ENCODE assay signal across 1 cellular context in genomic region chr11:78188012-78188808, GRCh38.
TF ChIP-seq lines count a peak whose summit lies in the region.

A gene with protein sequence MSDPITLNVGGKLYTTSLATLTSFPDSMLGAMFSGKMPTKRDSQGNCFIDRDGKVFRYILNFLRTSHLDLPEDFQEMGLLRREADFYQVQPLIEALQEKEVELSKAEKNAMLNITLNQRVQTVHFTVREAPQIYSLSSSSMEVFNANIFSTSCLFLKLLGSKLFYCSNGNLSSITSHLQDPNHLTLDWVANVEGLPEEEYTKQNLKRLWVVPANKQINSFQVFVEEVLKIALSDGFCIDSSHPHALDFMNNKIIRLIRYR (minus strand): TSS chr11:78188626. CDS start chr11:78174554, 14,072 bp downstream.

TF ChIP-seq in GM12878, 131 proteins besides CTCF, POLR2A, EP300 and RAD21 (continued from another document):
- TF ChIP-seq ZNF687 (IDR thresholded peaks at IDR 0.05): no peak
- peak; percentile 86 for TF ChIP-seq SP1 (IDR thresholded peaks at IDR 0.05; ENCODE audit: low read depth, low read length)
- no peak for TF ChIP-seq CBX5 (IDR thresholded peaks at IDR 0.05; ENCODE audit: low read depth)
- TF ChIP-seq, protein P1, sequence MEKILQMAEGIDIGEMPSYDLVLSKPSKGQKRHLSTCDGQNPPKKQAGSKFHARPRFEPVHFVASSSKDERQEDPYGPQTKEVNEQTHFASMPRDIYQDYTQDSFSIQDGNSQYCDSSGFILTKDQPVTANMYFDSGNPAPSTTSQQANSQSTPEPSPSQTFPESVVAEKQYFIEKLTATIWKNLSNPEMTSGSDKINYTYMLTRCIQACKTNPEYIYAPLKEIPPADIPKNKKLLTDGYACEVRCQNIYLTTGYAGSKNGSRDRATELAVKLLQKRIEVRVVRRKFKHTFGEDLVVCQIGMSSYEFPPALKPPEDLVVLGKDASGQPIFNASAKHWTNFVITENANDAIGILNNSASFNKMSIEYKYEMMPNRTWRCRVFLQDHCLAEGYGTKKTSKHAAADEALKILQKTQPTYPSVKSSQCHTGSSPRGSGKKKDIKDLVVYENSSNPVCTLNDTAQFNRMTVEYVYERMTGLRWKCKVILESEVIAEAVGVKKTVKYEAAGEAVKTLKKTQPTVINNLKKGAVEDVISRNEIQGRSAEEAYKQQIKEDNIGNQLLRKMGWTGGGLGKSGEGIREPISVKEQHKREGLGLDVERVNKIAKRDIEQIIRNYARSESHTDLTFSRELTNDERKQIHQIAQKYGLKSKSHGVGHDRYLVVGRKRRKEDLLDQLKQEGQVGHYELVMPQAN (conservative IDR thresholded peaks at IDR 0.05): peak; percentile 80
- no peak for TF ChIP-seq JUND (IDR thresholded peaks at IDR 0.05; ENCODE audit: low read depth, low read length)
- peak; percentile 93 for TF ChIP-seq SIX5 (IDR thresholded peaks at IDR 0.05; ENCODE audit: low read depth, low read length, severe bottlenecking)
- 0 out of 2 replicates have a peak, but pooled peaks have one; percentile 23 for TF ChIP-seq ZNF384 (IDR thresholded peaks at IDR 0.05; ENCODE audit: borderline replicate concordance, low read depth, low read length)
- TF ChIP-seq SUPT20H (IDR thresholded peaks at IDR 0.05; ENCODE audit: borderline replicate concordance, control insufficient read depth, low read depth, low read length): no peak
- TF ChIP-seq HDAC6 (IDR thresholded peaks at IDR 0.05; ENCODE audit: unreplicated experiment): peak; percentile 67
- TF ChIP-seq BHLHE40 (IDR thresholded peaks at IDR 0.05; ENCODE audit: borderline replicate concordance in 1 of 2, low read depth in 2 of 2, low read length in 1 of 2): peak; percentile 7 to 26; a peak in 1 of 4 replicates
- TF ChIP-seq ZBTB33 (IDR thresholded peaks at IDR 0.05): peak; percentile 27; the same call in 1 of the 2 replicates
- TF ChIP-seq HCFC1 (IDR thresholded peaks at IDR 0.05; ENCODE audit: low read length): peak; percentile 98
- no peak for TF ChIP-seq FOS (IDR thresholded peaks at IDR 0.05; ENCODE audit: borderline replicate concordance, extremely low read depth, insufficient read length)
- TF ChIP-seq, protein P2, sequence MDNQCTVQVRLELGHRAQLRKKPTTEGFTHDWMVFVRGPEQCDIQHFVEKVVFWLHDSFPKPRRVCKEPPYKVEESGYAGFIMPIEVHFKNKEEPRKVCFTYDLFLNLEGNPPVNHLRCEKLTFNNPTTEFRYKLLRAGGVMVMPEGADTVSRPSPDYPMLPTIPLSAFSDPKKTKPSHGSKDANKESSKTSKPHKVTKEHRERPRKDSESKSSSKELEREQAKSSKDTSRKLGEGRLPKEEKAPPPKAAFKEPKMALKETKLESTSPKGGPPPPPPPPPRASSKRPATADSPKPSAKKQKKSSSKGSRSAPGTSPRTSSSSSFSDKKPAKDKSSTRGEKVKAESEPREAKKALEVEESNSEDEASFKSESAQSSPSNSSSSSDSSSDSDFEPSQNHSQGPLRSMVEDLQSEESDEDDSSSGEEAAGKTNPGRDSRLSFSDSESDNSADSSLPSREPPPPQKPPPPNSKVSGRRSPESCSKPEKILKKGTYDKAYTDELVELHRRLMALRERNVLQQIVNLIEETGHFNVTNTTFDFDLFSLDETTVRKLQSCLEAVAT (IDR thresholded peaks at IDR 0.05): peak; percentile 66; the same call in 1 of the 2 replicates
- peak; percentile 16; the same call in 1 of the 2 replicates for TF ChIP-seq EED (IDR thresholded peaks at IDR 0.05; ENCODE audit: low read depth)
- peak; percentile 41 for TF ChIP-seq MXI1 (IDR thresholded peaks at IDR 0.05; ENCODE audit: low read depth, low read length)
- no peak; the same call in 1 of the 2 replicates for TF ChIP-seq NRF1 (conservative IDR thresholded peaks at IDR 0.05; ENCODE audit: low read depth, low read length)
- no peak for TF ChIP-seq CUX1 (IDR thresholded peaks at IDR 0.05; ENCODE audit: insufficient replicate concordance, low read depth, low read length)
- TF ChIP-seq NR2F1 (conservative IDR thresholded peaks at IDR 0.05): peak; percentile 46; the same call in 1 of the 2 replicates
- no peak for TF ChIP-seq E2F4 (IDR thresholded peaks at IDR 0.05; ENCODE audit: low read depth, low read length)
